Comparison of ENCODE assay signal across 8 cellular contexts in genomic region chr3:197942956-197943556, GRCh38.
DNase-seq lines count a peak whose midpoint lies in the region; ATAC-seq and TF ChIP-seq lines count a peak whose summit lies in the region.

No MANE protein-coding gene starts in this region.

- no peaks in the 10 kb centered on the region for H3K27me3 ChIP-seq in KMS-11 (ENCODE audit: insufficient read depth, low read depth)

- no peak overlapping the region for H3K4me3 ChIP-seq in KMS-11 (IDR thresholded peaks at IDR 0.05; ENCODE audit: insufficient read depth, low read depth, low read length)
- no peak overlapping the region for H3K4me3 ChIP-seq in fibroblast of pulmonary artery (replicated peaks; ENCODE audit: low read depth, low read length)
- H3K4me3 ChIP-seq in retinal pigment epithelial cell (ENCODE audit: low read length) = no peak overlapping the region

- no peak overlapping the region for H3K4me2 ChIP-seq in KMS-11

- no peak for ATAC-seq in HG02840 (IDR thresholded peaks at IDR 0.05; ENCODE audit: low FRiP score, unreplicated experiment)
- ATAC-seq in GM18873 (IDR thresholded peaks at IDR 0.05; ENCODE audit: low FRiP score, unreplicated experiment) = no peak

- H3K9ac ChIP-seq in KMS-11 = no peak overlapping the region

- no peak overlapping the region for H2AFZ ChIP-seq in KMS-11 (ENCODE audit: low read depth)

- TF ChIP-seq CTCF in KMS-11 (conservative IDR thresholded peaks at IDR 0.05; ENCODE audit: low read depth, low read length) (peak; percentile 84), fibroblast of pulmonary artery (IDR thresholded peaks at IDR 0.05; ENCODE audit: low read length, missing control alignments) (peak; percentile 92), retinal pigment epithelial cell (conservative IDR thresholded peaks at IDR 0.05; ENCODE audit: low read depth, low read length) (peak; percentile 86)

- H4K20me1 ChIP-seq in KMS-11 (ENCODE audit: insufficient read depth) = no peaks in the 10 kb centered on the region

- H3K27ac ChIP-seq in KMS-11 = no peak overlapping the region

- DNase-seq in stimulated activated CD4-positive, alpha-beta T cell treated with anti-CD3 and anti-CD28 coated beads, Interleukin-4, amount 100 ng/mL, for 24 hours = peak; percentile 48
- no peak for DNase-seq in stimulated activated CD4-positive, alpha-beta T cell treated with anti-CD3 and anti-CD28 coated beads, Interleukin-2, amount 100 ng/mL, for 24 hours
- DNase-seq in SW 1271 (lab: John Stamatoyannopoulos, UW) (peak; percentile 20 to 71), fibroblast of pulmonary artery (ENCODE audit: low read depth) (peak; percentile 70), retinal pigment epithelial cell (ENCODE audit: low read depth) (no peak)

- H3K36me3 ChIP-seq in KMS-11 (ENCODE audit: insufficient read depth) = no peaks in the 10 kb centered on the region

- no peaks in the 10 kb centered on the region for H3K4me1 ChIP-seq in KMS-11 (ENCODE audit: low read depth, poor library complexity, severe bottlenecking)

- no peaks in the 10 kb centered on the region for H3K79me2 ChIP-seq in KMS-11 (ENCODE audit: insufficient read depth, low read depth)

Comparison
In these comparisons a context has a peak if more than half of its experiments do, and no peak if none do; other contexts are left out.
1. DNase-seq: peak in stimulated activated CD4-positive, alpha-beta T cell treated with anti-CD3 and anti-CD28 coated beads, Interleukin-4, amount 100 ng/mL, for 24 hours (single experiment), SW 1271 (2 of 2) and fibroblast of pulmonary artery (single experiment); none in stimulated activated CD4-positive, alpha-beta T cell treated with anti-CD3 and anti-CD28 coated beads, Interleukin-2, amount 100 ng/mL, for 24 hours (0 of 2) and retinal pigment epithelial cell (single experiment).
2. Peak in every context shown above with its lines, with median percentiles within 50 percentile points of each other: CTCF ChIP-seq.